In the genomic region with DNA sequence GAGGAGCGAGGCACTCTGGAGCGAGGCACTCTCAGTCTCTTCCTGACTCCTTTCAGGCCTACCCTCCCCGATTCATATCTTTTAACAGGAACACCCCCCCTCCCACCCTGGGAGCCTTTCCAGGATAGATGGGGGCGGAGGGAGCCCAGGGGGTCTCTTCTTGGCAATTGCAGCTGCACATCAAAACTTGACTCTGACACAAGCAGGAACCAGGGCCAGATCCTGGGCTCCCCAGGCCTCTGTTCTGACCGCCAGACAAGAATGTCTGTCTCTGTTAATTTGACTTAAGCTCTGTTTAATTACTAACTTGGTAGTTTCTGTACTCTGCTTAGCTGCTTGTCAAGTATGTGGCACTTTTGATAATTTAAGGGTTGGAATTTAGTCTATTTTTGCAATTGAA, we compare ENCODE assay signal across 19 cellular contexts. TPM values are rescaled to one million over a fixed set of nuclear protein-coding genes. Genes with fewer than 3 reads are reported as not detected.
A peak's percentile ranks its signal among the peaks of the same experiment; 100 is the strongest.
DNase-seq lines count a peak whose midpoint lies in the region; ATAC-seq and TF ChIP-seq lines count a peak whose summit lies in the region.
"Had no signal": no experiment of that assay in that cellular context is flagged by ENCODE, and none has a peak within 500 bp of the region (broad histone marks: within the 10 kb centered on the region; RNA-seq: fewer than 3 reads in every experiment).

No MANE protein-coding gene starts in this region.

- H3K9ac ChIP-seq in endodermal cell (ENCODE audit: extremely low read depth, low read length, poor library complexity, severe bottlenecking): no peak overlapping the region

- H3K27ac Mint-ChIP-seq in mesothelial cell of epicardium (peak overlapping the region; percentile 74), endodermal cell (no peak overlapping the region)

- no TSS peak for BruUV-seq in A673 (replicated peaks; lab: Mats Ljungman, UMichigan)

- no peak for TF ChIP-seq POLR2A in esophagus muscularis mucosa (IDR thresholded peaks at IDR 0.05; ENCODE audit: low read depth)

- CTCF ChIA-PET in A673 (lab: Charles Lee): no interaction called here

- intact Hi-C loops in A673 (cut with micrococcal nuclease; ENCODE audit: unreplicated experiment): loop anchor here (5.0 kb wide), 1 partner anchor 335 kb away; no protein-coding TSS in a partner anchor
- intact Hi-C loops in esophagus muscularis mucosa (cut with DNase I): no loop called here
- intact Hi-C loops in heart right ventricle (cut with DNase I): no loop called here

- no peaks in the 10 kb centered on the region for H3K9me3 ChIP-seq in A673 (ENCODE audit: low read depth, low read length, poor library complexity, severe bottlenecking)
- no peaks in the 10 kb centered on the region for H3K9me3 ChIP-seq in esophagus muscularis mucosa
- no peaks in the 10 kb centered on the region for H3K9me3 ChIP-seq in endodermal cell (ENCODE audit: control insufficient read depth, low read length)
- no peaks in the 10 kb centered on the region for H3K9me3 ChIP-seq in heart right ventricle
- H3K9me3 ChIP-seq: A549, BE2C had no signal

- no peak for TF ChIP-seq EP300 in esophagus muscularis mucosa (IDR thresholded peaks at IDR 0.05)

- no peaks in the 10 kb centered on the region for H3K9me3 Mint-ChIP-seq in mesothelial cell of epicardium
- H3K9me3 Mint-ChIP-seq in endodermal cell: no peaks in the 10 kb centered on the region

- H3K27ac ChIP-seq in A673 (ENCODE audit: low read depth, low read length, poor library complexity, severe bottlenecking) (no peak overlapping the region), esophagus muscularis mucosa (replicated peaks in 1 of 4) (no peak overlapping the region), endodermal cell (ENCODE audit: low read depth, low read length) (no peak overlapping the region), heart right ventricle (no peak overlapping the region)
- H3K27ac ChIP-seq: A549 had no signal

- H3K4me3 Mint-ChIP-seq in mesothelial cell of epicardium (no peak overlapping the region), endodermal cell (no peak overlapping the region)

- POLR2A ChIA-PET in A673 (lab: Charles Lee; ENCODE audit: low non-redundant PET): no interaction called here

- H3K4me1 ChIP-seq in A673 (ENCODE audit: insufficient read depth, low read length, poor library complexity, severe bottlenecking): peaks cover 7% of the 10 kb centered on the region
- peaks cover 0 to 8% (median 0%) of the 10 kb centered on the region in 4 donors for H3K4me1 ChIP-seq in esophagus muscularis mucosa
- H3K4me1 ChIP-seq in endodermal cell (ENCODE audit: control insufficient read depth, insufficient read depth, low read length): no peaks in the 10 kb centered on the region
- peaks cover 0 to 17% (median 0%) of the 10 kb centered on the region in 9 donors for H3K4me1 ChIP-seq in heart right ventricle
- H3K4me1 ChIP-seq: BE2C had no signal

- H3K4me1 Mint-ChIP-seq in mesothelial cell of epicardium (peaks cover 31% of the 10 kb centered on the region), endodermal cell (peaks cover 5% of the 10 kb centered on the region)

- peak; percentile 14 for DNase-seq in A673 (ENCODE audit: low spot score)
- DNase-seq in NCI-H345 (lab: John Stamatoyannopoulos, UW): peak; percentile 69
- peak; percentile 62 for DNase-seq in esophagus muscularis mucosa (ENCODE audit: extremely low spot score)
- DNase-seq in mesothelial cell of epicardium (ENCODE audit: low spot score in 2 of 2, unreplicated experiment in 2 of 2): no peak
- DNase-seq in endodermal cell: no peak
- no peak for DNase-seq in ureter (ENCODE audit: low spot score)
- DNase-seq in heart right ventricle: no peak
- DNase-seq: BE2C, EL, GF-D8, GOT3, HCEC 1CT, KBM-7, NCI-H1694, SIG-M5 had no signal

- ATAC-seq in heart right ventricle: no peak
- ATAC-seq: A549, Panc1, SK-N-SH treated with all-trans-retinoic acid at 6 μM for 48 hours had no signal

- H3K36me3 Mint-ChIP-seq in mesothelial cell of epicardium: no peaks in the 10 kb centered on the region
- no peaks in the 10 kb centered on the region for H3K36me3 Mint-ChIP-seq in endodermal cell (ENCODE audit: low read depth)

- no peaks in the 10 kb centered on the region for H3K27me3 Mint-ChIP-seq in mesothelial cell of epicardium (ENCODE audit: low read depth)
- H3K27me3 Mint-ChIP-seq in endodermal cell (ENCODE audit: insufficient read depth): no peaks in the 10 kb centered on the region

- no peaks in the 10 kb centered on the region for H3K27me3 ChIP-seq in A673 (replicated peaks; ENCODE audit: insufficient read depth, low read depth, low read length, poor library complexity)
- H3K27me3 ChIP-seq in esophagus muscularis mucosa: no peaks in the 10 kb centered on the region
- H3K27me3 ChIP-seq in endodermal cell (ENCODE audit: control insufficient read depth, insufficient read depth, low read length, poor library complexity, severe bottlenecking): no peaks in the 10 kb centered on the region
- no peaks in the 10 kb centered on the region for H3K27me3 ChIP-seq in heart right ventricle
- H3K27me3 ChIP-seq: BE2C had no signal

- TF ChIP-seq CTCF in A673 (conservative IDR thresholded peaks at IDR 0.05; ENCODE audit: low read depth, low read length): no peak
- no peak for TF ChIP-seq CTCF in esophagus muscularis mucosa (IDR thresholded peaks at IDR 0.05)
- TF ChIP-seq CTCF in mesothelial cell of epicardium (IDR thresholded peaks at IDR 0.05; ENCODE audit: unreplicated experiment): no peak
- TF ChIP-seq CTCF in endodermal cell (conservative IDR thresholded peaks at IDR 0.05): no peak
- no peak for TF ChIP-seq CTCF in heart right ventricle (IDR thresholded peaks at IDR 0.05)

- H3K36me3 ChIP-seq in A673 (ENCODE audit: insufficient read depth, low read length, poor library complexity, severe bottlenecking): no peaks in the 10 kb centered on the region
- H3K36me3 ChIP-seq in esophagus muscularis mucosa: no peaks in the 10 kb centered on the region
- H3K36me3 ChIP-seq in endodermal cell (ENCODE audit: control insufficient read depth, insufficient read depth, low read length): no peaks in the 10 kb centered on the region
- H3K36me3 ChIP-seq in heart right ventricle: no peaks in the 10 kb centered on the region
- H3K36me3 ChIP-seq: BE2C had no signal

- 73% methylated on average over 5 of the region's 5 CpGs for WGBS in esophagus muscularis mucosa
- WGBS in endodermal cell (ENCODE audit: insufficient coverage in 1 of 2, insufficient read length in 1 of 2), 2 experiments: 86 to 100% methylated on average over 1 to 5 of the region's 5 CpGs
- WGBS in heart right ventricle, 2 donors: 62 to 74% methylated on average over 5 of the region's 5 CpGs

- H3K4me3 ChIP-seq in A673 (ENCODE audit: low read depth, low read length, poor library complexity, severe bottlenecking) (no peak overlapping the region), esophagus muscularis mucosa (no peak overlapping the region), endodermal cell (ENCODE audit: low read length) (no peak overlapping the region), heart right ventricle (no peak overlapping the region)
- H3K4me3 ChIP-seq: A549 had no signal

RNA-seq across cellular contexts. Expression of gene ACTL7B, which starts 43.4 kb away (rescaled TPM):
- total RNA-seq in A673 (2021) (not detected in 2 replicates), esophagus muscularis mucosa (not detected), mesothelial cell of epicardium (0.13 to 0.16 TPM in 2 of 3 replicates, not detected in the other), endodermal cell (not detected), ureter (0.16 TPM), heart right ventricle (not detected)
- polyA plus RNA-seq in endodermal cell (2013, experiment 1 of 2): not detected
- polyA plus RNA-seq in endodermal cell (2013, experiment 2 of 2): not detected
- polyA plus RNA-seq in heart right ventricle: not detected
- total RNA-seq: HT1080 had no signal
- polyA plus RNA-seq: A549 had no signal

RNA-seq across cellular contexts. Expression of gene ACTL7A, which starts 49.7 kb away (rescaled TPM):
- not detected in 2 replicates for total RNA-seq in A673 (2021)
- total RNA-seq in esophagus muscularis mucosa: not detected
- total RNA-seq in mesothelial cell of epicardium: not detected in 3 replicates
- total RNA-seq in endodermal cell: not detected
- polyA plus RNA-seq in endodermal cell (2013, experiment 1 of 2): not detected
- not detected for polyA plus RNA-seq in endodermal cell (2013, experiment 2 of 2)
- total RNA-seq in ureter: not detected
- total RNA-seq in heart right ventricle: not detected
- not detected for polyA plus RNA-seq in heart right ventricle
- total RNA-seq: HT1080 had no signal
- polyA plus RNA-seq: A549 had no signal

Comparison
In these comparisons a context has a peak if more than half of its experiments do, and no peak if none do; other contexts are left out.
1. DNase-seq: peak in A673 (single experiment), NCI-H345 (single experiment) and esophagus muscularis mucosa (single experiment); none in mesothelial cell of epicardium (0 of 2), endodermal cell (single experiment), ureter (single experiment) and heart right ventricle (0 of 2).